11 cellular contexts compared by ENCODE assay signal in the genomic region with DNA sequence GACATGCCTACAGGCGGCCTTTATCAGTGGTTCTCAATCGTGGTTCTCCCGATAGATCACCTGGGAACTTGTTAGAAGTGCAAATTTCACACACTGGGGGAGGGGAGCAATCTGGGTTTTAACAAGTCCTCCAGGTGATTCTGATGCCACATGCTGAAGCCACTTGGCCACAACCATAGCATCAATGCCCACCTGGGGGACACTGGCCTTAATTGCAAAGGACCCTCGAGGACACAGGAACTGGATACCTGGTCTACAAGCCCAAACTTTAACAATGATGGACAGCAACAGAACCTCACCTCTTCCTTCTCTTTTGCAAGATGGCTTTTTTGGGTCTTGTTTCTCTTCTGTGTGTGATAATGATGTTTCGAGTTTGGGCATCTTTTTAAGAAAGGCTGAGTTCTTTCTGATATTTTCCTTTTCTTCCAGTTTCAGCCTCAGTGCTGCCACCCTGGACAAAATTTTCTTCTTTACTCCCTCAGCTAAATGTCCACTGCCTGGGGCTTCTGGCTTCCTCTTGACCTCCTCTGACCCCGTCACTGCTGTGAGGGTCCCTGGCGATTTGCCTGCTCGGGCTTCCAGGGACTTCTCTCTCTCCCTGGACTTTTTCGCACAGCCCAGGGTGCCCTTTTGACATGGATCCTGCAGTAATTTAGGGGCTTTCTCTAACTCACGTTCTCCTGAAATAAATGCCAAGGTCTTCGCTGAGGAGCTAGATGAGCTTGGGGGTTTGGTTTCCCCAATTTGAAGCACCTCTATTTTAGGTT.
DNase-seq lines count a peak whose midpoint lies in the region; ATAC-seq and TF ChIP-seq lines count a peak whose summit lies in the region.
"Had no signal": no experiment of that assay in that cellular context is flagged by ENCODE, and none has a peak within 500 bp of the region (broad histone marks: within the 10 kb centered on the region; RNA-seq: fewer than 3 reads in every experiment).

No MANE protein-coding gene starts in this region.

- CTCF ChIA-PET in activated B cell treated with CpG ODN at 0.5 μM for 24 hours (lab: Charles Lee) (interaction anchor here (0.6 to 15.2 kb wide), 5 partner anchors 124 to 230 kb away, joined by 3 to 295 read pairs (median 4); a partner anchor contains a TSS), mammary epithelial cell (lab: Charles Lee; ENCODE audit: low non-redundant PET) (no interaction called here)

- H3K27me3 ChIP-seq in BLaER1 treated with 17β-estradiol and CSF1 and Interleukin-3, amounts not matched to agents 10 nM and 100 nM: no peaks in the 10 kb centered on the region
- H3K27me3 ChIP-seq in tibial artery (peaks cover 0 to 3% of the 10 kb centered on the region in 2 donors), mammary epithelial cell (ENCODE audit: insufficient read depth, low read length) (no peaks in the 10 kb centered on the region)
- H3K27me3 ChIP-seq: transverse colon had no signal

- TF ChIP-seq CTCF in activated B cell treated with CpG ODN at 0.5 μM for 24 hours (IDR thresholded peaks at IDR 0.05) (no peak), tibial artery (IDR thresholded peaks at IDR 0.05) (no peak), mammary epithelial cell (conservative IDR thresholded peaks at IDR 0.05 in 1 of 2, IDR thresholded peaks at IDR 0.05 in 1 of 2; ENCODE audit: extremely low read depth in 1 of 2, insufficient read depth in 1 of 2, low read depth in 1 of 2, low read length in 2 of 2) (no peak)

- no peak overlapping the region for H2AFZ ChIP-seq in mammary epithelial cell (ENCODE audit: low read depth, low read length)

- POLR2A ChIA-PET in activated B cell treated with CpG ODN at 0.5 μM for 24 hours (lab: Charles Lee): interaction anchor here (0.8 to 10.8 kb wide), 6 partner anchors 19 to 216 kb away, joined by 3 to 93 read pairs (median 7); a partner anchor contains a TSS

- H3K27me3 Mint-ChIP-seq in activated B cell treated with CpG ODN at 0.5 μM for 24 hours: no peaks in the 10 kb centered on the region

- peak overlapping the region; percentile 81 for H3K27ac Mint-ChIP-seq in activated B cell treated with CpG ODN at 0.5 μM for 24 hours

- no peak overlapping the region for H3K4me3 ChIP-seq in BLaER1 treated with 17β-estradiol and CSF1 and Interleukin-3, amounts not matched to agents 10 nM and 100 nM
- no peak overlapping the region for H3K4me3 ChIP-seq in tibial artery
- H3K4me3 ChIP-seq in mammary epithelial cell (replicated peaks in 1 of 3; ENCODE audit: insufficient read depth in 1 of 3, low read depth in 2 of 3, low read length in 3 of 3): no peak overlapping the region
- H3K4me3 ChIP-seq: mucosa of descending colon, transverse colon had no signal

- H3K9ac ChIP-seq in BLaER1 treated with 17β-estradiol and CSF1 and Interleukin-3, amounts not matched to agents 10 nM and 100 nM: peak overlapping the region in 3 of 11 experiments; percentile 28 to 39 (median 30); a peak in 3 of 22 replicates
- H3K9ac ChIP-seq in mammary epithelial cell (ENCODE audit: insufficient read depth, low read length): no peak overlapping the region

- H3K9me3 ChIP-seq in BLaER1 treated with 17β-estradiol and CSF1 and Interleukin-3, amounts not matched to agents 10 nM and 100 nM (replicated peaks in 1 of 11): no peaks in the 10 kb centered on the region
- no peaks in the 10 kb centered on the region for H3K9me3 ChIP-seq in tibial artery
- no peaks in the 10 kb centered on the region for H3K9me3 ChIP-seq in mammary epithelial cell (replicated peaks; ENCODE audit: insufficient read depth, low read length)
- H3K9me3 ChIP-seq: mucosa of descending colon, transverse colon had no signal

- peak overlapping the region in 10 of 11 experiments; percentile 16 to 73 (median 61); a peak in 15 of 22 replicates for H3K27ac ChIP-seq in BLaER1 treated with 17β-estradiol and CSF1 and Interleukin-3, amounts not matched to agents 10 nM and 100 nM
- H3K27ac ChIP-seq in tibial artery (no peak overlapping the region), mammary epithelial cell (ENCODE audit: insufficient read depth, low read depth, low read length) (no peak overlapping the region)
- H3K27ac ChIP-seq: transverse colon had no signal

- no peaks in the 10 kb centered on the region for H3K79me2 ChIP-seq in mammary epithelial cell (ENCODE audit: insufficient read depth, low read length)

- peak overlapping the region; percentile 75 to 94 (median 87) for H3K4me2 ChIP-seq in BLaER1 treated with 17β-estradiol and CSF1 and Interleukin-3, amounts not matched to agents 10 nM and 100 nM
- no peak overlapping the region for H3K4me2 ChIP-seq in mammary epithelial cell (ENCODE audit: insufficient read depth, low read depth, low read length)

- 90% methylated on average over 11 of the region's 11 CpGs for WGBS in mammary epithelial cell (ENCODE audit: low coverage, missing lambda C conversion rate)

- ATAC-seq in HG02678 (IDR thresholded peaks at IDR 0.05; ENCODE audit: unreplicated experiment) (peak; percentile 1), activated B cell treated with CpG ODN at 0.5 μM for 24 hours (ENCODE audit: low read depth) (peak; percentile 5), GM18909 (IDR thresholded peaks at IDR 0.05; ENCODE audit: poor library complexity, unreplicated experiment) (no peak)

- no peaks in the 10 kb centered on the region for H3K9me3 Mint-ChIP-seq in activated B cell treated with CpG ODN at 0.5 μM for 24 hours
- H3K9me3 Mint-ChIP-seq: activated T-cell treated with anti-CD3 and anti-CD28 coated beads, Interleukin-2, amount 50 U/mL, for 4 hours had no signal

- H3K4me1 ChIP-seq in BLaER1 treated with 17β-estradiol and CSF1 and Interleukin-3, amounts not matched to agents 10 nM and 100 nM: peaks cover 51 to 66% (median 61%) of the 10 kb centered on the region in 10 experiments
- H3K4me1 ChIP-seq in tibial artery: no peaks in the 10 kb centered on the region
- H3K4me1 ChIP-seq in mammary epithelial cell (ENCODE audit: insufficient read depth, low read length): no peaks in the 10 kb centered on the region

- intact Hi-C loops in activated B cell treated with CpG ODN at 0.5 μM for 24 hours (cut with micrococcal nuclease) (loop anchor here (1.0 to 2.0 kb wide), 5 partner anchors 18 to 128 kb away; no protein-coding TSS in a partner anchor), tibial artery (cut with DNase I; ENCODE audit: low total_unique reads) (no loop called here), mammary epithelial cell (cut with micrococcal nuclease) (no loop called here)

- no peaks in the 10 kb centered on the region for H3K36me3 Mint-ChIP-seq in activated B cell treated with CpG ODN at 0.5 μM for 24 hours (ENCODE audit: low read depth)

- dilution Hi-C loops in mammary epithelial cell (cut with HindIII; ENCODE audit: low sequenced_read_pairs): loop anchor here (25.0 kb wide), 1 partner anchor 528 kb away; no protein-coding TSS in a partner anchor

- peak; percentile 18 for TF ChIP-seq POLR2A in GM18951 (IDR thresholded peaks at IDR 0.05; ENCODE audit: extremely low read depth, insufficient read depth, insufficient read length)

- H3K4me3 Mint-ChIP-seq in activated B cell treated with CpG ODN at 0.5 μM for 24 hours: peak overlapping the region; percentile 63
- H3K4me3 Mint-ChIP-seq: activated T-cell treated with anti-CD3 and anti-CD28 coated beads, Interleukin-2, amount 50 U/mL, for 4 hours had no signal

- DNase-seq in activated B cell treated with CpG ODN at 0.5 μM for 24 hours (no peak), tibial artery (no peak), mammary epithelial cell (no peak), DMS79 treated with DMSO at 0.1 percent for 48 hours (lab: John Stamatoyannopoulos, UW) (no peak)
- DNase-seq: activated T-cell treated with anti-CD3 and anti-CD28 coated beads, Interleukin-2, amount 50 U/mL, for 4 hours; mucosa of descending colon; transverse colon had no signal

- peaks cover 68% of the 10 kb centered on the region for H3K4me1 Mint-ChIP-seq in activated B cell treated with CpG ODN at 0.5 μM for 24 hours

- H4K20me1 ChIP-seq in BLaER1 treated with 17β-estradiol and CSF1 and Interleukin-3, amounts not matched to agents 10 nM and 100 nM: no peaks in the 10 kb centered on the region; a peak in 1 of 22 replicates
- H4K20me1 ChIP-seq in mammary epithelial cell (ENCODE audit: insufficient read depth, low read length): no peaks in the 10 kb centered on the region

- in situ Hi-C loops in GM18951 (cut with MboI; ENCODE audit: low sequenced_read_pairs, unreplicated experiment) (loop anchor here (5.0 kb wide), 1 partner anchor 138 kb away; a partner anchor contains a TSS), mammary epithelial cell (cut with MboI; ENCODE audit: low sequenced_read_pairs in 2 of 2) (loop anchor here in 1 of 2 donors (5.0 kb wide), 1 partner anchor 228 kb away; no protein-coding TSS in a partner anchor)

- H3K36me3 ChIP-seq in BLaER1 treated with 17β-estradiol and CSF1 and Interleukin-3, amounts not matched to agents 10 nM and 100 nM: no peaks in the 10 kb centered on the region
- H3K36me3 ChIP-seq in tibial artery (no peaks in the 10 kb centered on the region), mammary epithelial cell (ENCODE audit: insufficient read depth, low read length) (no peaks in the 10 kb centered on the region)
- H3K36me3 ChIP-seq: transverse colon had no signal

- no TSS peak for BruUV-seq in mammary epithelial cell (replicated peaks; lab: Mats Ljungman, UMichigan)

Comparison
In these comparisons a context has a peak if more than half of its experiments do, and no peak if none do; other contexts are left out.
1. H3K27ac ChIP-seq: peak in BLaER1 treated with 17β-estradiol and CSF1 and Interleukin-3, amounts not matched to agents 10 nM and 100 nM (10 of 11); none in tibial artery (0 of 2) and mammary epithelial cell (single experiment).